Comparison of ENCODE assay signal across 13 cellular contexts in the genomic region with DNA sequence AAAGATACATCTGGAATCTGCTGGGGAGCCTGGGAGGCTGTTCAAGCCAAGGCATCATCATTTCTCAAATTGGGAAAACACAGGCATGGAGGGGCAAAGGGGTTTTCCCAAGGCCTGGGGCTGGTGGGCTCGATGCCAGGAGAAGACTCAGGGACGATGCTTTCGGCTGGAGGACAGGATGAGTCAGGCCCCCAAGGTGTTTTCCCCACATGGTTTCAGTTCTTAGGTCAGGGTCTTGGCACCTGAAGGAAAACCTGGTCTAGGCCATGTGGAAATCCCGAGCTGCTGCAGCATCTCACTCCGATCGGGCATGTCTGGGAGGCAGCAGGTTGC.
DNase-seq lines count a peak whose midpoint lies in the region; ATAC-seq lines count a peak whose summit lies in the region.
"Had no signal": no experiment of that assay in that cellular context is flagged by ENCODE, and none has a peak within 500 bp of the region (broad histone marks: within the 10 kb centered on the region; RNA-seq: fewer than 3 reads in every experiment).

No MANE protein-coding gene starts in this region.

- no peak overlapping the region for H3K4me3 Mint-ChIP-seq in stimulated activated effector memory CD8-positive, alpha-beta T cell treated with anti-CD3 and anti-CD28 coated beads, Interleukin-12 subunit alpha, Interleukin-12 subunit beta, amount 100 ng/mL, for 72 hours
- H3K4me3 Mint-ChIP-seq: nephron; stimulated activated naive CD8-positive, alpha-beta T cell treated with anti-CD3 and anti-CD28 coated beads, Interleukin-15, Interleukin-2, amounts not matched to agents 100 ng/mL and 50 ng/mL, for 24 hours; WTC11 had no signal

- H3K9me3 Mint-ChIP-seq in activated naive CD4-positive, alpha-beta T cell treated with anti-CD3 and anti-CD28 coated beads, Interleukin-2, amount 50 U/mL, for 72 hours: no peaks in the 10 kb centered on the region
- no peaks in the 10 kb centered on the region for H3K9me3 Mint-ChIP-seq in stimulated activated effector memory CD8-positive, alpha-beta T cell treated with anti-CD3 and anti-CD28 coated beads, Interleukin-12 subunit alpha, Interleukin-12 subunit beta, amount 100 ng/mL, for 72 hours
- H3K9me3 Mint-ChIP-seq: nephron; stimulated activated naive CD8-positive, alpha-beta T cell treated with anti-CD3 and anti-CD28 coated beads, Interleukin-15, Interleukin-2, amounts not matched to agents 100 ng/mL and 50 ng/mL, for 24 hours; WTC11 had no signal

- peaks cover 21% of the 10 kb centered on the region for H3K4me1 Mint-ChIP-seq in stimulated activated effector memory CD8-positive, alpha-beta T cell treated with anti-CD3 and anti-CD28 coated beads, Interleukin-12 subunit alpha, Interleukin-12 subunit beta, amount 100 ng/mL, for 72 hours

- peak; percentile 57 to 67 for ATAC-seq in activated naive CD4-positive, alpha-beta T cell treated with anti-CD3 and anti-CD28 coated beads, Interleukin-2, amount 50 U/mL, for 72 hours
- peak; percentile 66 for ATAC-seq in HG02884 (IDR thresholded peaks at IDR 0.05; ENCODE audit: unreplicated experiment)
- peak; percentile 63 for ATAC-seq in stimulated activated effector memory CD8-positive, alpha-beta T cell treated with anti-CD3 and anti-CD28 coated beads, Interleukin-12 subunit alpha, Interleukin-12 subunit beta, amount 100 ng/mL, for 72 hours
- ATAC-seq in HG03095 (IDR thresholded peaks at IDR 0.05; ENCODE audit: unreplicated experiment): no peak
- ATAC-seq: WTC11 had no signal

- DNase-seq in activated naive CD4-positive, alpha-beta T cell treated with anti-CD3 and anti-CD28 coated beads, Interleukin-2, amount 50 U/mL, for 72 hours (ENCODE audit: low spot score in 2 of 2): no peak
- no peak for DNase-seq in activated naive CD4-positive, alpha-beta T cell (lab: John Stamatoyannopoulos, UW)
- peak; percentile 58 for DNase-seq in amniotic epithelial cell (ENCODE audit: low read depth)
- no peak for DNase-seq in stimulated activated effector memory CD8-positive, alpha-beta T cell treated with anti-CD3 and anti-CD28 coated beads, Interleukin-12 subunit alpha, Interleukin-12 subunit beta, amount 100 ng/mL, for 72 hours (ENCODE audit: low spot score in 2 of 2)
- no peak for DNase-seq in SK-N-DZ (ENCODE audit: low spot score)
- DNase-seq in NCI-H2029 treated with DMSO at 0.1 percent for 48 hours (lab: John Stamatoyannopoulos, UW): no peak
- DNase-seq: H7, NCI-H1436 had no signal

- no peaks in the 10 kb centered on the region for H3K36me3 Mint-ChIP-seq in activated naive CD4-positive, alpha-beta T cell treated with anti-CD3 and anti-CD28 coated beads, Interleukin-2, amount 50 U/mL, for 72 hours
- no peaks in the 10 kb centered on the region for H3K36me3 Mint-ChIP-seq in stimulated activated effector memory CD8-positive, alpha-beta T cell treated with anti-CD3 and anti-CD28 coated beads, Interleukin-12 subunit alpha, Interleukin-12 subunit beta, amount 100 ng/mL, for 72 hours
- H3K36me3 Mint-ChIP-seq: WTC11 had no signal

- H3K27ac Mint-ChIP-seq in activated naive CD4-positive, alpha-beta T cell treated with anti-CD3 and anti-CD28 coated beads, Interleukin-2, amount 50 U/mL, for 72 hours: peak overlapping the region in 1 of 2 donors; percentile 25
- peak overlapping the region; percentile 52 for H3K27ac Mint-ChIP-seq in stimulated activated effector memory CD8-positive, alpha-beta T cell treated with anti-CD3 and anti-CD28 coated beads, Interleukin-12 subunit alpha, Interleukin-12 subunit beta, amount 100 ng/mL, for 72 hours
- H3K27ac Mint-ChIP-seq: stimulated activated naive CD8-positive, alpha-beta T cell treated with anti-CD3 and anti-CD28 coated beads, Interleukin-15, Interleukin-2, amounts not matched to agents 100 ng/mL and 50 ng/mL, for 24 hours; WTC11 had no signal
